In the genomic region with DNA sequence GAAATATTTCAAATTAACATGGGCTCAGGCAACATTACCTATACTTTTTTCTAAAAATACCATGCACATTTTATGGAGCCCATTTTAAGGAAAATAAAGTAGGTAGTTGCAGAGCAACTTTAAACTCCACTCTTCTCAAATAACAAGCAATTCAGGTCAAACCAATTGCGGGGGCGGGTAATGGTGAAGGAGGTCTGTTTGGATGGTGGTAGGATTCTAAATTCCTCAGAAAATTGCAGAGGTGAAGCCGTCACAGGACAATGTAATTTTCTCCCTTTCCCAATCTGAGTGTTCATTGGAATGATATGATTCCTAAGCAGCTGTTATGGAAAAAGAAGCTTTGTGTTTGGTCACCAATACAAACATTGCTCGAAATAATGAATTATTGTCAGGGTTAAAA, we compare ENCODE assay signal across 21 cellular contexts. TPM values are rescaled to one million over a fixed set of nuclear protein-coding genes. Genes with fewer than 3 reads are reported as not detected.
"Had no signal": no experiment of that assay in that cellular context is flagged by ENCODE, and none has a peak within 500 bp of the region (broad histone marks: within the 10 kb centered on the region; RNA-seq: fewer than 3 reads in every experiment).

No MANE protein-coding gene starts in this region.

- H3K9me3 ChIP-seq: lower lobe of right lung, thoracic aorta, upper lobe of right lung had no signal

- H3K27me3 ChIP-seq: hepatocyte, neural progenitor cell had no signal

- H3K27ac ChIP-seq: hepatocyte, lower lobe of right lung, neural progenitor cell, thoracic aorta, upper lobe of right lung, VCaP had no signal

- H3K4me3 ChIP-seq: hepatocyte, lower lobe of right lung, neural progenitor cell, thoracic aorta, upper lobe of right lung had no signal

- H3K4me1 ChIP-seq: lower lobe of right lung, upper lobe of right lung had no signal

- H2AFZ ChIP-seq: hepatocyte, neural progenitor cell had no signal

- H3K36me3 ChIP-seq: lower lobe of right lung, neural progenitor cell, thoracic aorta, upper lobe of right lung had no signal

- ATAC-seq: activated CD4-positive, CD25-positive, alpha-beta regulatory T cell treated with anti-CD3 and anti-CD28 coated beads, Interleukin-2, amount 50 U/mL, for 24 hours; lower lobe of right lung; naive thymus-derived CD4-positive, alpha-beta T cell; upper lobe of right lung had no signal

- H3K9ac ChIP-seq: neural progenitor cell had no signal

- DNase-seq: activated CD4-positive, alpha-beta memory T cell treated with anti-CD3 and anti-CD28 coated beads, Interleukin-2, amount 10 ng/mL, durations not matched to agents 7 days and 5 days; activated CD4-positive, alpha-beta T cell treated with anti-CD3 and anti-CD28 coated beads, Interleukin-2, amount 10 ng/mL, durations not matched to agents 24 days and 14 days; activated effector memory CD4-positive, alpha-beta T cell treated with anti-CD3 and anti-CD28 coated beads, Interleukin-2, amount 50 U/mL, for 16 hours; activated naive CD4-positive, alpha-beta T cell treated with anti-CD3 and anti-CD28 coated beads, Interleukin-2, amount 10 ng/mL, durations not matched to agents 7 days and 5 days; amygdala; effector CD4-positive, alpha-beta T cell; erythroblast; foreskin fibroblast; lower lobe of right lung; mesendoderm; naive thymus-derived CD4-positive, alpha-beta T cell; posterior cingulate gyrus; retina; stimulated activated CD4-positive, alpha-beta T cell treated with anti-CD3 and anti-CD28 coated beads, Interleukin-4, amount 100 ng/mL, for 24 hours; stimulated activated naive CD4-positive, alpha-beta T cell treated with Interleukin-2 at 50 U/mL for 16 hours; upper lobe of right lung had no signal

- H3K4me2 ChIP-seq: hepatocyte, neural progenitor cell had no signal

RNA-seq across cellular contexts. Expression of a gene that starts 11.6 kb away (rescaled TPM):
- total RNA-seq: activated CD4-positive, alpha-beta memory T cell treated with anti-CD3 and anti-CD28 coated beads, Interleukin-2, amount 10 ng/mL, durations not matched to agents 7 days and 5 days; activated CD4-positive, alpha-beta T cell treated with anti-CD3 and anti-CD28 coated beads, Interleukin-2, amount 10 ng/mL, durations not matched to agents 24 days and 14 days had no signal
